Comparison of ENCODE assay signal across 8 cellular contexts in genomic region chr2:200963918-200964252, GRCh38. TPM values are rescaled to one million over a fixed set of nuclear protein-coding genes. Genes with fewer than 3 reads are reported as not detected.
DNase-seq lines count a peak whose midpoint lies in the region; ATAC-seq and TF ChIP-seq lines count a peak whose summit lies in the region.
"Not testable (repeated sequence)": the region's sequence is repeated elsewhere in the genome, so short reads cannot be mapped to it uniquely, and the experiment has no call there.

No MANE protein-coding gene starts in this region.

- peaks cover 18% of the 10 kb centered on the region for H3K36me3 ChIP-seq in NT2/D1 (ENCODE audit: insufficient read depth, insufficient read length, low read length)
- H3K36me3 ChIP-seq in endocrine pancreas (ENCODE audit: control insufficient read depth, insufficient read depth, low read length); kidney epithelial cell (ENCODE audit: control insufficient read depth, insufficient read depth, low read length); parathyroid adenoma (ENCODE audit: control insufficient read depth, insufficient read depth, low read length); uterus: not testable (repeated sequence)

- peak overlapping the region; percentile 82 for H2AFZ ChIP-seq in parathyroid adenoma

- not testable (repeated sequence) for H3K4me1 ChIP-seq in NT2/D1 (ENCODE audit: insufficient read depth, insufficient read length)
- peaks cover 19% of the 10 kb centered on the region for H3K4me1 ChIP-seq in endocrine pancreas (ENCODE audit: control insufficient read depth, insufficient read depth, low read length)
- peaks cover 18% of the 10 kb centered on the region for H3K4me1 ChIP-seq in parathyroid adenoma
- peaks cover 11 to 15% of the 10 kb centered on the region in 2 donors for H3K4me1 ChIP-seq in uterus

- peak overlapping the region; percentile 89 for H3K4me3 ChIP-seq in NT2/D1 (ENCODE audit: insufficient read length, low read depth)
- peak overlapping the region; percentile 98 for H3K4me3 ChIP-seq in endocrine pancreas (ENCODE audit: control insufficient read depth, insufficient read depth, low read length)
- H3K4me3 ChIP-seq in kidney epithelial cell (ENCODE audit: low read depth, low read length), result peak overlapping the region; percentile 90
- H3K4me3 ChIP-seq in parathyroid adenoma (ENCODE audit: low read depth, low read length), result peak overlapping the region; percentile 92
- peak overlapping the region; percentile 80 to 95 for H3K4me3 ChIP-seq in uterus

- ATAC-seq in GM18505 (IDR thresholded peaks at IDR 0.05; ENCODE audit: unreplicated experiment) (peak; percentile 6), HG02610 (IDR thresholded peaks at IDR 0.05; ENCODE audit: unreplicated experiment) (peak; percentile 10)

- DNase-seq in NT2/D1 (ENCODE audit: low read depth, low spot score); activated T-helper 2 cell treated with anti-CD3 and anti-CD28 coated beads, Interferon-gamma antibody, Interleukin-2, Interleukin-4, amounts not matched to agents 10 μg/mL and 5 μg/mL and 100 μg/mL, durations not matched to agents 14 hours and 24 hours and 36 hours (ENCODE audit: low spot score); kidney epithelial cell (ENCODE audit: low read depth); uterus: not testable (repeated sequence)

- H3K27ac ChIP-seq in parathyroid adenoma (peak overlapping the region; percentile 82), uterus (peak overlapping the region; percentile 86)

- H3K9ac ChIP-seq in NT2/D1 (ENCODE audit: insufficient read length, low read depth), result peak overlapping the region; percentile 84
- H3K9ac ChIP-seq in endocrine pancreas (ENCODE audit: control insufficient read depth, insufficient read depth, low read length); parathyroid adenoma: not testable (repeated sequence)

- intact Hi-C loops in activated T-helper 2 cell treated with anti-CD3 and anti-CD28 coated beads, Interferon-gamma antibody, Interleukin-2, Interleukin-4, amounts not matched to agents 10 μg/mL and 5 μg/mL and 100 μg/mL, durations not matched to agents 14 hours and 24 hours and 36 hours (cut with micrococcal nuclease), result loop anchor here (1.0 to 10.0 kb wide), 5 partner anchors 19 to 193 kb away; partner anchors contain the start of gene HYCC2
- intact Hi-C loops in uterus (cut with DNase I; ENCODE audit: low total_unique reads), result not testable (repeated sequence)

- not testable (repeated sequence) for TF ChIP-seq POLR2A in GM18505 (IDR thresholded peaks at IDR 0.05; ENCODE audit: borderline replicate concordance, extremely low read depth, insufficient read depth, insufficient read length); uterus (IDR thresholded peaks at IDR 0.05)

- not testable (repeated sequence) for H3K9me3 Mint-ChIP-seq in activated T-helper 2 cell treated with anti-CD3 and anti-CD28 coated beads, Interferon-gamma antibody, Interleukin-2, Interleukin-4, amounts not matched to agents 10 μg/mL and 5 μg/mL and 100 μg/mL, durations not matched to agents 14 hours and 24 hours and 36 hours

- H3K4me1 Mint-ChIP-seq in activated T-helper 2 cell treated with anti-CD3 and anti-CD28 coated beads, Interferon-gamma antibody, Interleukin-2, Interleukin-4, amounts not matched to agents 10 μg/mL and 5 μg/mL and 100 μg/mL, durations not matched to agents 14 hours and 24 hours and 36 hours (ENCODE audit: low read depth), result peaks cover 55% of the 10 kb centered on the region

- not testable (repeated sequence) for H3K27me3 Mint-ChIP-seq in activated T-helper 2 cell treated with anti-CD3 and anti-CD28 coated beads, Interferon-gamma antibody, Interleukin-2, Interleukin-4, amounts not matched to agents 10 μg/mL and 5 μg/mL and 100 μg/mL, durations not matched to agents 14 hours and 24 hours and 36 hours (ENCODE audit: low read depth)

- peaks cover 18% of the 10 kb centered on the region for H3K79me2 ChIP-seq in parathyroid adenoma

- not testable (repeated sequence) for TF ChIP-seq CTCF in kidney epithelial cell (IDR thresholded peaks at IDR 0.05; ENCODE audit: insufficient read depth, low read length, poor library complexity, severe bottlenecking); parathyroid adenoma (IDR thresholded peaks at IDR 0.05); uterus (IDR thresholded peaks at IDR 0.05)

- H3K36me3 Mint-ChIP-seq in activated T-helper 2 cell treated with anti-CD3 and anti-CD28 coated beads, Interferon-gamma antibody, Interleukin-2, Interleukin-4, amounts not matched to agents 10 μg/mL and 5 μg/mL and 100 μg/mL, durations not matched to agents 14 hours and 24 hours and 36 hours (ENCODE audit: low read depth), result peaks cover 20% of the 10 kb centered on the region

- H3K9me3 ChIP-seq in NT2/D1 (ENCODE audit: insufficient read depth, low read length); endocrine pancreas (ENCODE audit: control insufficient read depth, low read length); parathyroid adenoma (ENCODE audit: control insufficient read depth, low read length); uterus: not testable (repeated sequence)

- peak overlapping the region; percentile 72 for H3K4me2 ChIP-seq in parathyroid adenoma (ENCODE audit: low read length)

- H3K4me3 Mint-ChIP-seq in activated T-helper 2 cell treated with anti-CD3 and anti-CD28 coated beads, Interferon-gamma antibody, Interleukin-2, Interleukin-4, amounts not matched to agents 10 μg/mL and 5 μg/mL and 100 μg/mL, durations not matched to agents 14 hours and 24 hours and 36 hours (ENCODE audit: low read depth), result peak overlapping the region; percentile 96

- H3K27me3 ChIP-seq in NT2/D1 (ENCODE audit: insufficient read depth, insufficient read length); endocrine pancreas (ENCODE audit: control insufficient read depth, insufficient read depth, low read length); kidney epithelial cell (ENCODE audit: control insufficient read depth, insufficient read depth, low read length); parathyroid adenoma (ENCODE audit: control insufficient read depth, insufficient read depth, low read length); uterus: not testable (repeated sequence)

- peak overlapping the region; percentile 86 for H3K27ac Mint-ChIP-seq in activated T-helper 2 cell treated with anti-CD3 and anti-CD28 coated beads, Interferon-gamma antibody, Interleukin-2, Interleukin-4, amounts not matched to agents 10 μg/mL and 5 μg/mL and 100 μg/mL, durations not matched to agents 14 hours and 24 hours and 36 hours

RNA-seq across cellular contexts. Expression of gene ORC2, which starts 0.4 kb away (rescaled TPM):
- total RNA-seq in activated T-helper 2 cell treated with anti-CD3 and anti-CD28 coated beads, Interferon-gamma antibody, Interleukin-2, Interleukin-4, amounts not matched to agents 10 μg/mL and 5 μg/mL and 100 μg/mL, durations not matched to agents 14 hours and 24 hours and 36 hours, result 50.7 and 62.9 TPM in 2 replicates
- total RNA-seq in kidney epithelial cell, result 16.2 and 17.3 TPM in 2 replicates
- 10 to 100 TPM in 3 of 4 donors, 1 to 10 TPM in 1; 3.5 to 53.3 (median 22.6) TPM for total RNA-seq in uterus
